1 cellular context compared by ENCODE assay signal in genomic region chr5:76402251-76402879, GRCh38.
TF ChIP-seq lines count a peak whose summit lies in the region.

No MANE protein-coding gene starts in this region.

TF ChIP-seq in K562, 482 proteins besides CTCF, POLR2A, EP300 and RAD21 (continued from another document and continues in another):
- TF ChIP-seq RREB1 (CRISPR knock-in tag; IDR thresholded peaks at IDR 0.05) (no peak), KAT8 (IDR thresholded peaks at IDR 0.05; ENCODE audit: low read depth) (no peak), SMC3 (conservative IDR thresholded peaks at IDR 0.05; ENCODE audit: insufficient read depth, low read depth, low read length) (no peak), ZBTB17 (CRISPR knock-in tag; IDR thresholded peaks at IDR 0.05) (no peak), HBP1 (CRISPR knock-in tag; IDR thresholded peaks at IDR 0.05) (no peak), GMEB1 (CRISPR knock-in tag; IDR thresholded peaks at IDR 0.05) (no peak), ID3 (CRISPR knock-in tag; IDR thresholded peaks at IDR 0.05) (no peak), ID3 (tag; IDR thresholded peaks at IDR 0.05) (no peak), GABPA (tag; conservative IDR thresholded peaks at IDR 0.05; ENCODE audit: low read depth) (peak; percentile 15; the same call in 1 of the 2 replicates), USF2 (CRISPR knock-in tag; IDR thresholded peaks at IDR 0.05) (no peak), MAZ (CRISPR knock-in tag; conservative IDR thresholded peaks at IDR 0.05 in 1 of 2, IDR thresholded peaks at IDR 0.05 in 1 of 2) (no peak), SMARCA4 (IDR thresholded peaks at IDR 0.05) (peak; percentile 72; the same call in 1 of the 2 replicates), NCOR1 (IDR thresholded peaks at IDR 0.05) (peak; percentile 77), E2F1 (CRISPR knock-in tag; IDR thresholded peaks at IDR 0.05) (no peak), ZNF174 (CRISPR knock-in tag; IDR thresholded peaks at IDR 0.05) (no peak), E4F1 (CRISPR knock-in tag; IDR thresholded peaks at IDR 0.05; ENCODE audit: borderline replicate concordance) (no peak), SMARCA5 (IDR thresholded peaks at IDR 0.05) (peak; percentile 15; the same call in 1 of the 2 replicates), ATF1 (CRISPR knock-in tag; IDR thresholded peaks at IDR 0.05) (no peak), ATF1 (tag; IDR thresholded peaks at IDR 0.05) (no peak), MXI1 (IDR thresholded peaks at IDR 0.05; ENCODE audit: low read depth, low read length) (no peak), ZNF277 (CRISPR knock-in tag; IDR thresholded peaks at IDR 0.05; ENCODE audit: borderline replicate concordance) (no peak), CCNT2 (IDR thresholded peaks at IDR 0.05; ENCODE audit: borderline replicate concordance, extremely low read depth, insufficient read length, low read depth, low read length) (no peak), ZNF197 (CRISPR knock-in tag; IDR thresholded peaks at IDR 0.05; ENCODE audit: low read depth) (no peak), TSC22D4 (tag; IDR thresholded peaks at IDR 0.05) (no peak), LARP7 (IDR thresholded peaks at IDR 0.05) (no peak), SIN3A (IDR thresholded peaks at IDR 0.05; ENCODE audit: borderline replicate concordance in 2 of 2, control insufficient read depth in 1 of 2, low read depth in 2 of 2, low read length in 2 of 2) (no peak), NR2C2 (CRISPR knock-in tag; IDR thresholded peaks at IDR 0.05) (no peak), NR2C2 (tag; IDR thresholded peaks at IDR 0.05) (no peak), HDGF (IDR thresholded peaks at IDR 0.05) (no peak), TAF1 (IDR thresholded peaks at IDR 0.05; ENCODE audit: control insufficient read depth, extremely low read depth, insufficient read depth, low read length, severe bottlenecking) (peak; percentile 46), ILK (tag; IDR thresholded peaks at IDR 0.05; ENCODE audit: borderline replicate concordance, low read depth) (no peak), MCM2 (IDR thresholded peaks at IDR 0.05; ENCODE audit: low read depth) (no peak), ZBTB5 (IDR thresholded peaks at IDR 0.05) (no peak), ZZZ3 (IDR thresholded peaks at IDR 0.05) (no peak), ZNF76 (CRISPR knock-in tag; IDR thresholded peaks at IDR 0.05; ENCODE audit: borderline replicate concordance) (no peak), ZBTB26 (CRISPR knock-in tag; IDR thresholded peaks at IDR 0.05) (no peak), ZEB2 (IDR thresholded peaks at IDR 0.05) (peak; percentile 98), ATF7 (IDR thresholded peaks at IDR 0.05) (no peak), TOE1 (IDR thresholded peaks at IDR 0.05; ENCODE audit: borderline replicate concordance) (no peak), TOE1 (CRISPR knock-in tag; IDR thresholded peaks at IDR 0.05; ENCODE audit: borderline replicate concordance, low read depth) (no peak), ZNF512 (tag; IDR thresholded peaks at IDR 0.05) (no peak), MYBL2 (IDR thresholded peaks at IDR 0.05; ENCODE audit: low read depth) (no peak), MYBL2 (CRISPR knock-in tag; IDR thresholded peaks at IDR 0.05; ENCODE audit: borderline replicate concordance) (no peak), BCOR (IDR thresholded peaks at IDR 0.05) (peak; percentile 75), U2AF2 (optimal IDR thresholded peaks at IDR 0.05; ENCODE audit: low read depth, low read length) (no peak)
